ENCODE assay signal across 17 cellular contexts in the genomic region with DNA sequence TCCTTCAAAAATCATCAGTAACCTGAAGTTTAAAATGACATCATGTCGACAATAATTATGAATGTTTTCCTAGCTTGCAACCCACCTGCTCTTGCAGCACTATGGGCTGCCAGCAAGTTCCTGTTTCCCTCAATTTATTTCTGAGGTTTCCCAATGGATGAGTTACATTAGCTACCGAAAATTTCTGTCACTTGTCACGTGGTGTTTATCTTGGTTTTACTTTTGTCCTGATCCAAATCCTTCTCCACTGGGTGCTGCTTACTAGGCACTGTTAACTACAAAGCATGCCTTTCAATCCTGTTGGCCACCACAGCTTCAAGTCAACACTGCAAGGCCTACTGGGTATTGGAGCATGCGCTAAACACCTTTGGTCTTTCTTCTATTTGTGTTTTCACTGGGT. TPM values are rescaled to one million over a fixed set of nuclear protein-coding genes. Genes with fewer than 3 reads are reported as not detected.
DNase-seq lines count a peak whose midpoint lies in the region; ATAC-seq and TF ChIP-seq lines count a peak whose summit lies in the region.
"Had no signal": no experiment of that assay in that cellular context is flagged by ENCODE, and none has a peak within 500 bp of the region (broad histone marks: within the 10 kb centered on the region; RNA-seq: fewer than 3 reads in every experiment).

No MANE protein-coding gene starts in this region.

- no peak for DNase-seq in heart left ventricle
- DNase-seq in left cardiac atrium, result no peak
- no peak for DNase-seq in left lung
- no peak for DNase-seq in SW480 (ENCODE audit: low spot score)
- DNase-seq in ascending aorta (ENCODE audit: low spot score in 2 of 2), result no peak
- DNase-seq in effector CD8-positive, alpha-beta T cell (lab: John Stamatoyannopoulos, UW), result no peak
- DNase-seq: activated CD4-positive, CD25-positive, alpha-beta regulatory T cell; DMS79; mesendoderm; nucleus accumbens; PC-3; thyroid gland had no signal

- ATAC-seq in heart left ventricle (no peak), left cardiac atrium (no peak), left lung (no peak)
- peak; percentile 9 for ATAC-seq in activated T-helper 17 cell treated with anti-CD3 and anti-CD28 coated beads, Interleukin-2, amount 50 U/mL, for 72 hours (replicated peaks)
- ATAC-seq: PC-3 had no signal

- no peaks in the 10 kb centered on the region for H3K27me3 ChIP-seq in heart left ventricle
- H3K27me3 ChIP-seq in left lung, result no peaks in the 10 kb centered on the region
- H3K27me3 ChIP-seq in thymus (ENCODE audit: control insufficient read depth, insufficient read depth), result no peaks in the 10 kb centered on the region
- H3K27me3 ChIP-seq in ascending aorta, result no peaks in the 10 kb centered on the region
- H3K27me3 ChIP-seq: cardiac muscle cell, thyroid gland had no signal

- H3K27ac Mint-ChIP-seq in activated T-helper 17 cell treated with anti-CD3 and anti-CD28 coated beads, Interleukin-2, amount 50 U/mL, for 72 hours, result peak overlapping the region; percentile 95

- TF ChIP-seq POLR2A in heart left ventricle (IDR thresholded peaks at IDR 0.05), result no peak

- H3K27ac ChIP-seq in heart left ventricle, result peak overlapping the region; percentile 1 to 96 (median 72)
- H3K27ac ChIP-seq in left lung, result peak overlapping the region; percentile 48 to 84
- peak overlapping the region; percentile 93 for H3K27ac ChIP-seq in thymus (ENCODE audit: low read depth)
- peak overlapping the region in 1 of 2 donors; percentile 6 for H3K27ac ChIP-seq in ascending aorta
- H3K27ac ChIP-seq: cardiac muscle cell had no signal

- intact Hi-C loops in heart left ventricle (cut with DNase I), result loop anchor here in 1 of 10 donors (5.0 kb wide), 1 partner anchor 35 kb away; no protein-coding TSS in a partner anchor
- intact Hi-C loops in left cardiac atrium (cut with DNase I), result no loop called here
- intact Hi-C loops in left lung (cut with DNase I), result no loop called here
- intact Hi-C loops in ascending aorta (cut with DNase I), result no loop called here

- H3K4me1 ChIP-seq in heart left ventricle (peaks cover 2 to 89% (median 24%) of the 10 kb centered on the region in 12 donors), left lung (peaks cover 13 to 83% of the 10 kb centered on the region in 2 donors), thymus (ENCODE audit: control insufficient read depth, insufficient read depth, low read length) (peaks cover 6% of the 10 kb centered on the region), ascending aorta (no peaks in the 10 kb centered on the region)

- peaks cover 0 to 27% (median 11%) of the 10 kb centered on the region in 9 donors for H3K36me3 ChIP-seq in heart left ventricle
- H3K36me3 ChIP-seq in left lung, result peaks cover 0 to 12% of the 10 kb centered on the region in 2 donors
- H3K36me3 ChIP-seq in thymus (ENCODE audit: control insufficient read depth, insufficient read depth), result no peaks in the 10 kb centered on the region
- H3K36me3 ChIP-seq in ascending aorta, result no peaks in the 10 kb centered on the region
- H3K36me3 ChIP-seq: cardiac muscle cell, thyroid gland had no signal

- H3K9me3 ChIP-seq in heart left ventricle (no peaks in the 10 kb centered on the region), left lung (no peaks in the 10 kb centered on the region), thymus (ENCODE audit: control insufficient read depth) (no peaks in the 10 kb centered on the region), ascending aorta (no peaks in the 10 kb centered on the region)
- H3K9me3 ChIP-seq: thyroid gland had no signal

- peak overlapping the region; percentile 85 for H3K4me3 Mint-ChIP-seq in activated T-helper 17 cell treated with anti-CD3 and anti-CD28 coated beads, Interleukin-2, amount 50 U/mL, for 72 hours

- no peaks in the 10 kb centered on the region for H3K27me3 Mint-ChIP-seq in activated T-helper 17 cell treated with anti-CD3 and anti-CD28 coated beads, Interleukin-2, amount 50 U/mL, for 72 hours

- peaks cover 18% of the 10 kb centered on the region for H3K36me3 Mint-ChIP-seq in activated T-helper 17 cell treated with anti-CD3 and anti-CD28 coated beads, Interleukin-2, amount 50 U/mL, for 72 hours (ENCODE audit: low read depth)

- 74 to 77% (median 75%) methylated on average over 4 of the region's 4 CpGs for WGBS in heart left ventricle, 4 donors
- 92% methylated on average over 4 of the region's 4 CpGs for WGBS in thymus

- no peak overlapping the region for H3K4me3 ChIP-seq in heart left ventricle
- no peak overlapping the region for H3K4me3 ChIP-seq in left lung
- H3K4me3 ChIP-seq in thymus (ENCODE audit: low read length), result no peak overlapping the region
- no peak overlapping the region for H3K4me3 ChIP-seq in ascending aorta
- H3K4me3 ChIP-seq: cardiac muscle cell, thyroid gland had no signal

- H3K4me1 Mint-ChIP-seq in activated T-helper 17 cell treated with anti-CD3 and anti-CD28 coated beads, Interleukin-2, amount 50 U/mL, for 72 hours, result peaks cover 68% of the 10 kb centered on the region

- H3K9me3 Mint-ChIP-seq in activated T-helper 17 cell treated with anti-CD3 and anti-CD28 coated beads, Interleukin-2, amount 50 U/mL, for 72 hours, result no peaks in the 10 kb centered on the region

- TF ChIP-seq CTCF in heart left ventricle (IDR thresholded peaks at IDR 0.05), result no peak
- no peak for TF ChIP-seq CTCF in left lung (IDR thresholded peaks at IDR 0.05)
- TF ChIP-seq CTCF in ascending aorta (IDR thresholded peaks at IDR 0.05), result no peak

RNA-seq across cellular contexts. Expression of a gene that starts 31.5 kb away (rescaled TPM):
- total RNA-seq in heart left ventricle, result 10 to 100 TPM; 11.3 to 36.0 (median 14.9) TPM
- 10 to 100 TPM; 11.7 to 20.3 TPM for polyA plus RNA-seq in heart left ventricle
- total RNA-seq in left cardiac atrium, result 10 to 100 TPM; 16.6 to 19.7 TPM
- 10 to 100 TPM; 10.3 to 16.4 TPM for total RNA-seq in activated T-helper 17 cell treated with anti-CD3 and anti-CD28 coated beads, Interleukin-2, amount 50 U/mL, for 72 hours
- total RNA-seq in left lung, result 10 to 100 TPM; 17.1 to 37.3 TPM
- 7.9 TPM for polyA plus RNA-seq in thymus
- total RNA-seq in ascending aorta, result 28.3 TPM
- total RNA-seq: epithelial cell of proximal tubule, NCI-H460, PC-3 had no signal
- polyA plus RNA-seq: cardiac muscle cell had no signal

RNA-seq across cellular contexts. Expression of a gene that starts 32.7 kb away (rescaled TPM):
- total RNA-seq in heart left ventricle, result 10 to 100 TPM; 14.4 to 46.8 (median 18.9) TPM
- polyA plus RNA-seq in heart left ventricle, result 10 to 100 TPM; 34.6 to 48.0 TPM
- 10 to 100 TPM; 25.0 to 26.0 TPM for total RNA-seq in left cardiac atrium
- total RNA-seq in activated T-helper 17 cell treated with anti-CD3 and anti-CD28 coated beads, Interleukin-2, amount 50 U/mL, for 72 hours, result 10 to 100 TPM; 39.7 to 43.1 TPM
- total RNA-seq in left lung, result 10 to 100 TPM; 16.7 to 48.4 TPM
- 69.0 TPM for polyA plus RNA-seq in thymus
- total RNA-seq in ascending aorta, result 9.4 TPM
- total RNA-seq: cardiac muscle cell, epithelial cell of proximal tubule, NCI-H460, PC-3 had no signal
- polyA plus RNA-seq: cardiac muscle cell had no signal
